In the genomic region with DNA sequence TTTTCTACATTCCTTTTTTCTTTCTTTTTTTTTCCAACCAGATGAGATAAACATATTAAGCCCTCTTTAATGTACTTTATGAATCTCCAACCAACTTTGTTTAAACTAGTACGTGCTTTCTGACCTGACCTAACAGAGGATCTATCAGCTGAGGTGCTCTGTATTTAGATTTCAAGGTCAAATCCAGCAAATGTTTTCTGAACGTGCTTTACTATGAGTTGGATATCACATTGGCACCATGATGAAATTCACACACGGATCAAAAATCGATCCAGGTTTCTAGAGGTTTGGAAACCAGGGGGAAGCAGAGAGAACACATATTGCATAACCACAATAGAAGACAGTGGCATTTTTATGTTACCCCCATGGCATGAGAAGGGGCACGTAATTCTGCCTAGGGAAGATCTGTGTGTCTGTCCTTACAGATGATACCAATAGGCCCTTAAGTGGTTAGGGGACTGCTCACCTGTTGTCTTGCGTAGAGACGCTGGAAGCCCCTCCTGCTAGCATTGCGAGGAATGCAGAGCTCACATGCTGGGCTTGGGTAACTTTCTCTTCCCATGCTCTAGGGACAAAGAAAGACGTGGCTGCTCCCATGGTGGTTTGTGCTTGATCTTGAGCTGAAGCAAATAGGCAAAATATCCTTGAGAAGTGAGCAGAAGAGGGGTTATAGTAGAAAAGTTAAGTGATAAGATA, we compare ENCODE assay signal across 22 cellular contexts. TPM values are rescaled to one million over a fixed set of nuclear protein-coding genes. Genes with fewer than 3 reads are reported as not detected.
A peak's percentile ranks its signal among the peaks of the same experiment; 100 is the strongest.
DNase-seq lines count a peak whose midpoint lies in the region; ATAC-seq, FAIRE-seq and TF ChIP-seq lines count a peak whose summit lies in the region.
"Had no signal": no experiment of that assay in that cellular context is flagged by ENCODE, and none has a peak within 500 bp of the region (broad histone marks: within the 10 kb centered on the region; RNA-seq: fewer than 3 reads in every experiment).

No MANE protein-coding gene starts in this region.

- TF ChIP-seq POLR2A in HepG2 (IDR thresholded peaks at IDR 0.05; ENCODE audit: insufficient read depth in 1 of 2, low read depth in 2 of 2, low read length in 2 of 2) (no peak), tibial nerve (IDR thresholded peaks at IDR 0.05) (no peak)

- no peak overlapping the region for H3K4me2 ChIP-seq in HepG2 (ENCODE audit: low read depth, low read length)
- H3K4me2 ChIP-seq: BLaER1 treated with 17β-estradiol and CSF1 and Interleukin-3, amounts not matched to agents 10 nM and 100 nM had no signal

- in situ Hi-C loops in HepG2 (cut with HindIII; ENCODE audit: extremely low pct_ligation_motif_present, low pct_unique_long_range_greater_than_20kb): no loop called here

- BruUV-seq in HepG2 (replicated peaks; lab: Mats Ljungman, UMichigan): no TSS peak

- H3K9me3 ChIP-seq in liver (ENCODE audit: control insufficient read depth in 4 of 4, low read length in 3 of 4): no peaks in the 10 kb centered on the region
- H3K9me3 ChIP-seq in HepG2 (ENCODE audit: low read length): no peaks in the 10 kb centered on the region
- no peaks in the 10 kb centered on the region for H3K9me3 ChIP-seq in tibial nerve
- H3K9me3 ChIP-seq: BLaER1 treated with 17β-estradiol and CSF1 and Interleukin-3, amounts not matched to agents 10 nM and 100 nM; Caco-2; MG63 had no signal

- peak in 1 of 2 donors; percentile 19 for TF ChIP-seq RAD21 in liver (IDR thresholded peaks at IDR 0.05)
- no peak for TF ChIP-seq RAD21 in HepG2 (CRISPR knock-in tag; IDR thresholded peaks at IDR 0.05)

- peaks cover 2 to 23% (median 10%) of the 10 kb centered on the region in 4 donors for H3K4me1 ChIP-seq in liver (ENCODE audit: control insufficient read depth in 4 of 4, insufficient read depth in 4 of 4, low read length in 3 of 4)
- no peaks in the 10 kb centered on the region for H3K4me1 ChIP-seq in HepG2 (ENCODE audit: insufficient read depth, low read length)
- H3K4me1 ChIP-seq in tibial nerve: peaks cover 0 to 28% (median 0%) of the 10 kb centered on the region in 4 donors

- peaks cover 61% of the 10 kb centered on the region for H3K36me3 Mint-ChIP-seq in chondrocyte (ENCODE audit: low read depth)
- H3K36me3 Mint-ChIP-seq in activated T-helper 2 cell treated with anti-CD3 and anti-CD28 coated beads, Interferon-gamma antibody, Interleukin-2, Interleukin-4, amounts not matched to agents 10 μg/mL and 5 μg/mL and 100 μg/mL, durations not matched to agents 14 hours and 24 hours and 36 hours (ENCODE audit: low read depth): no peaks in the 10 kb centered on the region

- H3K9me3 Mint-ChIP-seq in chondrocyte (ENCODE audit: low read depth): peaks cover 3% of the 10 kb centered on the region
- H3K9me3 Mint-ChIP-seq in activated T-helper 2 cell treated with anti-CD3 and anti-CD28 coated beads, Interferon-gamma antibody, Interleukin-2, Interleukin-4, amounts not matched to agents 10 μg/mL and 5 μg/mL and 100 μg/mL, durations not matched to agents 14 hours and 24 hours and 36 hours: no peaks in the 10 kb centered on the region
- H3K9me3 Mint-ChIP-seq: CD4-positive, alpha-beta memory T cell had no signal

- no peak overlapping the region for H3K9ac ChIP-seq in liver (ENCODE audit: low read depth in 1 of 2, low read length in 2 of 2)
- H3K9ac ChIP-seq in HepG2 (ENCODE audit: insufficient read depth, low read depth, low read length): no peak overlapping the region
- H3K9ac ChIP-seq: BLaER1 treated with 17β-estradiol and CSF1 and Interleukin-3, amounts not matched to agents 10 nM and 100 nM had no signal

- H3K27ac ChIP-seq in liver (ENCODE audit: low read depth in 1 of 2, low read length in 2 of 2) (peak overlapping the region in 1 of 2 donors; percentile 32), HepG2 (ENCODE audit: extremely low read length, insufficient read depth, low read length) (no peak overlapping the region), tibial nerve (no peak overlapping the region)
- H3K27ac ChIP-seq: BLaER1 treated with 17β-estradiol and CSF1 and Interleukin-3, amounts not matched to agents 10 nM and 100 nM; RWPE1 had no signal

- no peak for FAIRE-seq in HepG2 (lab: Jason Lieb, UNC)
- FAIRE-seq: GM12891 had no signal

- TF ChIP-seq EP300 in HepG2 (IDR thresholded peaks at IDR 0.05; ENCODE audit: low read depth in 2 of 2, low read length in 2 of 2) (no peak), HepG2 (CRISPR knock-in tag; IDR thresholded peaks at IDR 0.05; ENCODE audit: borderline replicate concordance) (no peak), tibial nerve (IDR thresholded peaks at IDR 0.05) (no peak)

- peaks cover 0 to 46% (median 33%) of the 10 kb centered on the region in 4 donors for H3K36me3 ChIP-seq in liver (ENCODE audit: control insufficient read depth in 4 of 4, insufficient read depth in 3 of 4, low read depth in 1 of 4, low read length in 3 of 4)
- peaks cover 15 to 33% of the 10 kb centered on the region in 2 experiments for H3K36me3 ChIP-seq in HepG2 (replicated peaks in 1 of 2; ENCODE audit: control insufficient read depth in 1 of 2, insufficient read depth in 2 of 2, low read length in 2 of 2)
- peaks cover 0 to 77% (median 0%) of the 10 kb centered on the region in 3 donors for H3K36me3 ChIP-seq in tibial nerve

- TF ChIP-seq CTCF in liver (IDR thresholded peaks at IDR 0.05; ENCODE audit: low read depth, low read length, missing input control) (no peak), HepG2 (CRISPR knock-in tag; IDR thresholded peaks at IDR 0.05) (no peak), chondrocyte (IDR thresholded peaks at IDR 0.05) (no peak), tibial nerve (IDR thresholded peaks at IDR 0.05) (no peak)

- POLR2A ChIA-PET in HepG2 (lab: Yijun Ruan, JAX): no interaction called here

- no peak for ATAC-seq in HepG2
- ATAC-seq in HG03432 (IDR thresholded peaks at IDR 0.05; ENCODE audit: unreplicated experiment): no peak
- ATAC-seq: SK-N-SH treated with all-trans-retinoic acid at 6 μM for 48 hours had no signal

- H3K4me3 ChIP-seq in liver (ENCODE audit: low read depth in 1 of 3, low read length in 3 of 3): no peak overlapping the region
- H3K4me3 ChIP-seq in HepG2 (replicated peaks in 1 of 3; ENCODE audit: insufficient read depth in 1 of 3, low read depth in 2 of 3, low read length in 3 of 3): no peak overlapping the region
- no peak overlapping the region for H3K4me3 ChIP-seq in tibial nerve
- H3K4me3 ChIP-seq: BLaER1 treated with 17β-estradiol and CSF1 and Interleukin-3, amounts not matched to agents 10 nM and 100 nM; MG63 had no signal

- WGBS in liver: 66% methylated on average over 9 of the region's 9 CpGs
- WGBS in HepG2 (ENCODE audit: low lambda C conversion rate): 84% methylated on average over 9 of the region's 9 CpGs
- WGBS in tibial nerve, 2 donors: 89 to 97% methylated on average over 9 of the region's 9 CpGs

- no peaks in the 10 kb centered on the region for H3K27me3 ChIP-seq in liver (ENCODE audit: control insufficient read depth in 4 of 4, insufficient read depth in 4 of 4, low read length in 3 of 4)
- no peaks in the 10 kb centered on the region for H3K27me3 ChIP-seq in HepG2 (ENCODE audit: control insufficient read depth in 1 of 2, insufficient read depth in 2 of 2, low read length in 2 of 2)
- H3K27me3 ChIP-seq in tibial nerve: no peaks in the 10 kb centered on the region
- H3K27me3 ChIP-seq: BLaER1 treated with 17β-estradiol and CSF1 and Interleukin-3, amounts not matched to agents 10 nM and 100 nM; MG63 had no signal

- CTCF ChIA-PET in HepG2 (lab: Yijun Ruan, JAX; ENCODE audit: low intra/inter-chr PET ratio, low total read pairs): no interaction called here

- peak overlapping the region; percentile 32 for H3K27ac Mint-ChIP-seq in chondrocyte (ENCODE audit: unreplicated experiment)
- no peak overlapping the region for H3K27ac Mint-ChIP-seq in activated T-helper 2 cell treated with anti-CD3 and anti-CD28 coated beads, Interferon-gamma antibody, Interleukin-2, Interleukin-4, amounts not matched to agents 10 μg/mL and 5 μg/mL and 100 μg/mL, durations not matched to agents 14 hours and 24 hours and 36 hours
- H3K27ac Mint-ChIP-seq: CD4-positive, alpha-beta memory T cell had no signal

- peaks cover 58% of the 10 kb centered on the region for H3K4me1 Mint-ChIP-seq in chondrocyte (ENCODE audit: low read depth)
- peaks cover 4% of the 10 kb centered on the region for H3K4me1 Mint-ChIP-seq in activated T-helper 2 cell treated with anti-CD3 and anti-CD28 coated beads, Interferon-gamma antibody, Interleukin-2, Interleukin-4, amounts not matched to agents 10 μg/mL and 5 μg/mL and 100 μg/mL, durations not matched to agents 14 hours and 24 hours and 36 hours (ENCODE audit: low read depth)
- H3K4me1 Mint-ChIP-seq: CD4-positive, alpha-beta memory T cell had no signal

- intact Hi-C loops in HepG2 (cut with micrococcal nuclease; ENCODE audit: unreplicated experiment): no loop called here
- intact Hi-C loops in activated T-helper 2 cell treated with anti-CD3 and anti-CD28 coated beads, Interferon-gamma antibody, Interleukin-2, Interleukin-4, amounts not matched to agents 10 μg/mL and 5 μg/mL and 100 μg/mL, durations not matched to agents 14 hours and 24 hours and 36 hours (cut with micrococcal nuclease): no loop called here

- no peak overlapping the region for H2AFZ ChIP-seq in HepG2 (ENCODE audit: low read length)

- no peak overlapping the region for H3K4me3 Mint-ChIP-seq in chondrocyte (ENCODE audit: unreplicated experiment)
- no peak overlapping the region for H3K4me3 Mint-ChIP-seq in activated T-helper 2 cell treated with anti-CD3 and anti-CD28 coated beads, Interferon-gamma antibody, Interleukin-2, Interleukin-4, amounts not matched to agents 10 μg/mL and 5 μg/mL and 100 μg/mL, durations not matched to agents 14 hours and 24 hours and 36 hours (ENCODE audit: low read depth)
- H3K4me3 Mint-ChIP-seq: CD4-positive, alpha-beta memory T cell had no signal

- H3K27me3 Mint-ChIP-seq in chondrocyte (ENCODE audit: low read depth): no peaks in the 10 kb centered on the region
- peaks cover 11% of the 10 kb centered on the region for H3K27me3 Mint-ChIP-seq in activated T-helper 2 cell treated with anti-CD3 and anti-CD28 coated beads, Interferon-gamma antibody, Interleukin-2, Interleukin-4, amounts not matched to agents 10 μg/mL and 5 μg/mL and 100 μg/mL, durations not matched to agents 14 hours and 24 hours and 36 hours (ENCODE audit: low read depth)
- H3K27me3 Mint-ChIP-seq: CD4-positive, alpha-beta memory T cell had no signal

- H3K79me2 ChIP-seq in HepG2 (ENCODE audit: insufficient read depth, low read length): no peaks in the 10 kb centered on the region

- DNase-seq in HepG2 (ENCODE audit: low spot score): no peak
- no peak for DNase-seq in chondrocyte (ENCODE audit: low spot score)
- peak; percentile 58 for DNase-seq in iPS-NIHi11 (ENCODE audit: low spot score)
- DNase-seq in activated T-helper 2 cell treated with anti-CD3 and anti-CD28 coated beads, Interferon-gamma antibody, Interleukin-2, Interleukin-4, amounts not matched to agents 10 μg/mL and 5 μg/mL and 100 μg/mL, durations not matched to agents 14 hours and 24 hours and 36 hours (ENCODE audit: low spot score): no peak
- DNase-seq in islet precursor cell: no peak
- no peak for DNase-seq in tibial nerve (ENCODE audit: low spot score in 2 of 2)
- DNase-seq: 8988T; Caco-2; CD4-positive, alpha-beta memory T cell; DND-41; Kasumi-1; MG63; NCI-H1417 treated with DMSO at 0.1 percent for 48 hours; NCI-H187; NCI-H446 treated with DMSO at 0.1 percent for 48 hours; NCI-H69 had no signal

- no peaks in the 10 kb centered on the region for H4K20me1 ChIP-seq in HepG2 (ENCODE audit: insufficient read depth, low read length)
- H4K20me1 ChIP-seq: BLaER1 treated with 17β-estradiol and CSF1 and Interleukin-3, amounts not matched to agents 10 nM and 100 nM had no signal

RNA-seq across cellular contexts. Expression of a gene that starts 59.3 kb away (rescaled TPM):
- total RNA-seq in liver: 10 to 100 TPM; 18.7 to 22.1 TPM
- 10 to 100 TPM; 15.1 to 19.1 TPM for polyA plus RNA-seq in liver
- total RNA-seq in HepG2 (2016; rRNA removed; fragmentation: Illumina TruSeq; extraction: Trizol): 50.2 and 84.8 TPM in 2 replicates
- total RNA-seq in HepG2 (2016; cell fraction: cytosol; rRNA removed; fragmentation: Illumina TruSeq; extraction: Trizol; ENCODE audit: low read depth): 3.8 and 4.5 TPM in 2 replicates
- 50.2 and 84.9 TPM in 2 replicates for total RNA-seq in HepG2 (2016; cell fraction: insoluble cytoplasmic fraction; rRNA removed; fragmentation: Illumina TruSeq; extraction: Trizol)
- total RNA-seq in HepG2 (2016; cell fraction: membrane; rRNA removed; fragmentation: Illumina TruSeq; extraction: Trizol): 13.5 and 16.1 TPM in 2 replicates
- 27.8 and 30.5 TPM in 2 replicates for total RNA-seq in HepG2 (2016; cell fraction: nucleus; rRNA removed; fragmentation: Illumina TruSeq; extraction: Trizol)
- 16.7 and 22.8 TPM in 2 replicates for polyA plus RNA-seq in HepG2 (2011; rRNA removed)
- polyA plus RNA-seq in HepG2 (2011; cell fraction: cytosol; rRNA removed): 9.7 and 13.8 TPM in 2 replicates
- polyA plus RNA-seq in HepG2 (2011; cell fraction: nucleus; rRNA removed): 7.1 and 8.8 TPM in 2 replicates
- polyA plus RNA-seq in HepG2 (2012): 16.3 and 20.8 TPM in 2 replicates
- 2.6 and 3.0 TPM in 2 replicates for polyA plus RNA-seq in HepG2 (2016; cell fraction: cytosol; fragmentation: Illumina TruSeq; extraction: Trizol; ENCODE audit: low read depth)
- 62.4 and 64.2 TPM in 2 replicates for polyA plus RNA-seq in HepG2 (2016; cell fraction: insoluble cytoplasmic fraction; fragmentation: Illumina TruSeq; extraction: Trizol; ENCODE audit: low read depth)
- polyA plus RNA-seq in HepG2 (2016; cell fraction: membrane; fragmentation: Illumina TruSeq; extraction: Trizol; ENCODE audit: low read depth): 7.6 and 8.6 TPM in 2 replicates
- 33.2 and 36.3 TPM in 2 replicates for polyA plus RNA-seq in HepG2 (2016; cell fraction: nucleus; fragmentation: Illumina TruSeq; extraction: Trizol; ENCODE audit: insufficient read depth, low read depth)
- 18.4 and 19.3 TPM in 2 replicates for polyA minus RNA-seq in HepG2 (2011; rRNA and poly(A)+ RNA removed; ENCODE audit: low replicate concordance)
- polyA minus RNA-seq in HepG2 (2011; cell fraction: cytosol; rRNA and poly(A)+ RNA removed): 20.8 and 25.8 TPM in 2 replicates
- 22.8 and 24.7 TPM in 2 replicates for polyA minus RNA-seq in HepG2 (2011; cell fraction: nucleus; rRNA and poly(A)+ RNA removed)
- 26.3 to 35.5 TPM (median 26.5 TPM) in 3 replicates for total RNA-seq in chondrocyte
- 46.3 and 46.9 TPM in 2 replicates for total RNA-seq in activated T-helper 2 cell treated with anti-CD3 and anti-CD28 coated beads, Interferon-gamma antibody, Interleukin-2, Interleukin-4, amounts not matched to agents 10 μg/mL and 5 μg/mL and 100 μg/mL, durations not matched to agents 14 hours and 24 hours and 36 hours
- total RNA-seq in tibial nerve: 10 to 100 TPM; 11.7 to 28.8 (median 19.4) TPM
